15 cellular contexts compared by ENCODE assay signal in the genomic region with DNA sequence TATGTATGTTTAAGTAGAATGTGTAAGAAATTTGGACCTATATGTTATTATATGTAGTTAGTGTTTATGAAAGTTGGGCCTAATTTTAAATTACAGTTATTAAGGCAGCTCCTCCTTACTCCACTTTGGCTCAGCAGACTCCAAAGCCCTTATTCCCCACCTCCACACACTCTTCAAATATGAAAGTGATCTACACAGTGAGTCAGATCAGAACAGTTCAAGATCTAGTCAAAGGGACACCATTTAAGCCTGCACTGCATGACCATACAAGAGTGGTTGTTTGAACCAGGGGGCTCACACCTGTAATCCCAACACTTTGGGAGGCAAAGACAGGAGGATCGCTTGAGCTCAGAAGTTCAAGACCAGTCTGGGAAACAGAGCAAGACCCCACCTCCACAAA.
A peak's percentile ranks its signal among the peaks of the same experiment; 100 is the strongest.
DNase-seq lines count a peak whose midpoint lies in the region; ATAC-seq lines count a peak whose summit lies in the region.
"Had no signal": no experiment of that assay in that cellular context is flagged by ENCODE, and none has a peak within 500 bp of the region (broad histone marks: within the 10 kb centered on the region; RNA-seq: fewer than 3 reads in every experiment).

No MANE protein-coding gene starts in this region.

- H3K36me3 Mint-ChIP-seq in activated naive CD8-positive, alpha-beta T cell treated with anti-CD3 and anti-CD28 coated beads, Interleukin-2, amount 50 U/mL, for 24 hours (ENCODE audit: low read depth) = no peaks in the 10 kb centered on the region
- H3K36me3 Mint-ChIP-seq: brain, CD14-positive monocyte, memory B cell had no signal

- H3K27ac Mint-ChIP-seq in activated naive CD8-positive, alpha-beta T cell treated with anti-CD3 and anti-CD28 coated beads, Interleukin-2, amount 50 U/mL, for 24 hours = no peak overlapping the region
- H3K27ac Mint-ChIP-seq: brain, memory B cell, progenitor cell of endocrine pancreas had no signal

- no peak overlapping the region for H3K4me3 Mint-ChIP-seq in activated naive CD8-positive, alpha-beta T cell treated with anti-CD3 and anti-CD28 coated beads, Interleukin-2, amount 50 U/mL, for 24 hours
- H3K4me3 Mint-ChIP-seq: brain, CD14-positive monocyte, memory B cell had no signal

- DNase-seq in activated naive CD8-positive, alpha-beta T cell treated with anti-CD3 and anti-CD28 coated beads, Interleukin-2, amount 50 U/mL, for 24 hours = no peak
- DNase-seq in NCI-H82 (lab: John Stamatoyannopoulos, UW) (no peak), UCSD-AML1 (lab: John Stamatoyannopoulos, UW; ENCODE audit: unreplicated experiment) (no peak)
- no peak for DNase-seq in stimulated activated CD4-positive, alpha-beta T cell treated with anti-CD3 and anti-CD28 coated beads, Interleukin-12 subunit alpha, Interleukin-12 subunit beta, amount 100 ng/mL, for 4 hours
- DNase-seq in stimulated activated CD4-positive, alpha-beta T cell treated with anti-CD3 and anti-CD28 coated beads, Interleukin-15, amount 100 ng/mL, for 24 hours = no peak
- DNase-seq: GOT3, hypothalamus, NCI-H1417 treated with DMSO at 0.1 percent for 48 hours had no signal

- H3K9me3 Mint-ChIP-seq in activated naive CD8-positive, alpha-beta T cell treated with anti-CD3 and anti-CD28 coated beads, Interleukin-2, amount 50 U/mL, for 24 hours = no peaks in the 10 kb centered on the region
- H3K9me3 Mint-ChIP-seq: memory B cell had no signal

- peaks cover 5% of the 10 kb centered on the region for H3K27me3 Mint-ChIP-seq in activated naive CD8-positive, alpha-beta T cell treated with anti-CD3 and anti-CD28 coated beads, Interleukin-2, amount 50 U/mL, for 24 hours
- H3K27me3 Mint-ChIP-seq: memory B cell, progenitor cell of endocrine pancreas had no signal

- peaks cover 40% of the 10 kb centered on the region for H3K4me1 Mint-ChIP-seq in activated naive CD8-positive, alpha-beta T cell treated with anti-CD3 and anti-CD28 coated beads, Interleukin-2, amount 50 U/mL, for 24 hours

- ATAC-seq in GM18499 (IDR thresholded peaks at IDR 0.05; ENCODE audit: insufficient read depth, unreplicated experiment) = peak; percentile 48
- peak; percentile 36 for ATAC-seq in GM19463 (IDR thresholded peaks at IDR 0.05; ENCODE audit: unreplicated experiment)
- ATAC-seq in HG03039 (IDR thresholded peaks at IDR 0.05; ENCODE audit: unreplicated experiment) = peak; percentile 62
- ATAC-seq in activated naive CD8-positive, alpha-beta T cell treated with anti-CD3 and anti-CD28 coated beads, Interleukin-2, amount 50 U/mL, for 24 hours = peak; percentile 41
